ENCODE assay signal across 1 cellular context in the genomic region with DNA sequence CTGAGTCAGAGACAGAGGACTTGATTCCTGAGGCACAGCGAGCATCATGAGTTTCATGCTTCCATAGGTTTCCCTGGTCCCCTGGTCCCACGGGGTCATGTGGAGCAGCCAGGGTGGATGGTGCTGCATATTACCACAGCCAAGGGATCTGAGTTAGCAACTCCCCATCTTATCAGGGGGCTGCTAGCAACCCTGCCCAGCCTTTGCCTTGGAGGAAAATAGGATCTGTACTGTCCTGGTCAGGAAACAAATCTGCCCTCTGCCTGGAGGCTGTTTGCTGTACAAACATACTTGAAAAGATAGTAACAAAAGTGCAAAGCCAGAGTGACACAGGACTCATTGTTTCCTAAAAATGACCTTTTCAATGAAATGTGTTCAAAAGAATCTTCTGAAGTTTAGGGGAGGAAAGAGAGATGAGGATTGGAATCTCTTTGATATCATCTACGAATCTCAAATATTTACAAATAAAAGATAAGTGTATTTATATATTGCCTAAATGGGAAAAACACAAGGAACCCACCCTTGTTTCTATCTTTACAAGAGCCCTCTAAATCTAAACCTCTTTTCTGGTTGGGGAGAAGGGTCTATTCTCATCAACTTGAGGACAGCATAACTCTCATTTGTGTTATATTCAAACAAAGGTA.
TF ChIP-seq lines count a peak whose summit lies in the region.

No MANE protein-coding gene starts in this region.

TF ChIP-seq in HepG2, 621 proteins besides CTCF, POLR2A, EP300 and RAD21 (continued from another document and continues in another):
- TF ChIP-seq, protein P1, sequence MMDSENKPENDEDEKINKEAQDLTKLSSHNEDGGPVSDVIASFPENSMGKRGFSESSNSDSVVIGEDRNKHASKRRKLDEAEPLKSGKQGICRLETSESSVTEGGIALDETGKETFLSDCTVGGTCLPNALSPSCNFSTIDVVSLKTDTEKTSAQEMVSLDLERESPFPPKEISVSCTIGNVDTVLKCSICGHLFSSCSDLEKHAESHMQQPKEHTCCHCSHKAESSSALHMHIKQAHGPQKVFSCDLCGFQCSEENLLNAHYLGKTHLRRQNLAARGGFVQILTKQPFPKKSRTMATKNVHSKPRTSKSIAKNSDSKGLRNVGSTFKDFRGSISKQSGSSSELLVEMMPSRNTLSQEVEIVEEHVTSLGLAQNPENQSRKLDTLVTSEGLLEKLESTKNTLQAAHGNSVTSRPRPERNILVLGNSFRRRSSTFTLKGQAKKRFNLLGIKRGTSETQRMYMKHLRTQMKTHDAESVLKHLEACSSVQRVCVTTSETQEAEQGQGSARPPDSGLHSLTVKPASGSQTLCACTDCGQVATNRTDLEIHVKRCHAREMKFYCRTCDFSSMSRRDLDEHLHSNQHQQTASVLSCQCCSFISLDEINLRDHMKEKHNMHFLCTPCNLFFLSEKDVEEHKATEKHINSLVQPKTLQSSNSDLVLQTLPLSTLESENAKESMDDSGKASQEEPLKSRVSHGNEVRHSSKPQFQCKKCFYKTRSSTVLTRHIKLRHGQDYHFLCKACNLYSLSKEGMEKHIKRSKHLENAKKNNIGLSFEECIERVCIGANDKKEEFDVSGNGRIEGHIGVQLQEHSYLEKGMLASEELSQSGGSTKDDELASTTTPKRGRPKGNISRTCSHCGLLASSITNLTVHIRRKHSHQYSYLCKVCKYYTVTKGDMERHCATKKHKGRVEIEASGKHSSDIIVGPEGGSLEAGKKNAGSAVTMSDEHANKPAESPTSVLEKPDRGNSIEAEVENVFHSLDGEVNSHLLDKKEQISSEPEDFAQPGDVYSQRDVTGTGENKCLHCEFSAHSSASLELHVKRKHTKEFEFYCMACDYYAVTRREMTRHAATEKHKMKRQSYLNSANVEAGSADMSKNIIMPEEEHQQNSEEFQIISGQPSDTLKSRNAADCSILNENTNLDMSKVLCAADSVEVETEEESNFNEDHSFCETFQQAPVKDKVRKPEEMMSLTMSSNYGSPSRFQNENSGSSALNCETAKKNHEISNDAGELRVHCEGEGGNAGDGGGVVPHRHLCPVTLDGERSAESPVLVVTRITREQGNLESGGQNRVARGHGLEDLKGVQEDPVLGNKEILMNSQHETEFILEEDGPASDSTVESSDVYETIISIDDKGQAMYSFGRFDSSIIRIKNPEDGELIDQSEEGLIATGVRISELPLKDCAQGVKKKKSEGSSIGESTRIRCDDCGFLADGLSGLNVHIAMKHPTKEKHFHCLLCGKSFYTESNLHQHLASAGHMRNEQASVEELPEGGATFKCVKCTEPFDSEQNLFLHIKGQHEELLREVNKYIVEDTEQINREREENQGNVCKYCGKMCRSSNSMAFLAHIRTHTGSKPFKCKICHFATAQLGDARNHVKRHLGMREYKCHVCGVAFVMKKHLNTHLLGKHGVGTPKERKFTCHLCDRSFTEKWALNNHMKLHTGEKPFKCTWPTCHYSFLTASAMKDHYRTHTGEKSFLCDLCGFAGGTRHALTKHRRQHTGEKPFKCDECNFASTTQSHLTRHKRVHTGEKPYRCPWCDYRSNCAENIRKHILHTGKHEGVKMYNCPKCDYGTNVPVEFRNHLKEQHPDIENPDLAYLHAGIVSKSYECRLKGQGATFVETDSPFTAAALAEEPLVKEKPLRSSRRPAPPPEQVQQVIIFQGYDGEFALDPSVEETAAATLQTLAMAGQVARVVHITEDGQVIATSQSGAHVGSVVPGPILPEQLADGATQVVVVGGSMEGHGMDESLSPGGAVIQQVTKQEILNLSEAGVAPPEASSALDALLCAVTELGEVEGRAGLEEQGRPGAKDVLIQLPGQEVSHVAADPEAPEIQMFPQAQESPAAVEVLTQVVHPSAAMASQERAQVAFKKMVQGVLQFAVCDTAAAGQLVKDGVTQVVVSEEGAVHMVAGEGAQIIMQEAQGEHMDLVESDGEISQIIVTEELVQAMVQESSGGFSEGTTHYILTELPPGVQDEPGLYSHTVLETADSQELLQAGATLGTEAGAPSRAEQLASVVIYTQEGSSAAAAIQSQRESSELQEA (CRISPR knock-in tag; IDR thresholded peaks at IDR 0.05; ENCODE audit: not compliant biosample characterization): no peak
- TF ChIP-seq DR1 (CRISPR knock-in tag; IDR thresholded peaks at IDR 0.05): no peak
- TF ChIP-seq ZNF556 (CRISPR knock-in tag; IDR thresholded peaks at IDR 0.05; ENCODE audit: borderline replicate concordance): no peak
- TF ChIP-seq ISL2 (CRISPR knock-in tag; IDR thresholded peaks at IDR 0.05): peak; percentile 99
- TF ChIP-seq ZNF772 (CRISPR knock-in tag; IDR thresholded peaks at IDR 0.05): peak; percentile 67; the same call in 1 of the 2 replicates
- TF ChIP-seq TCF7 (IDR thresholded peaks at IDR 0.05; ENCODE audit: low read depth): peak; percentile 97
- TF ChIP-seq, protein P2, sequence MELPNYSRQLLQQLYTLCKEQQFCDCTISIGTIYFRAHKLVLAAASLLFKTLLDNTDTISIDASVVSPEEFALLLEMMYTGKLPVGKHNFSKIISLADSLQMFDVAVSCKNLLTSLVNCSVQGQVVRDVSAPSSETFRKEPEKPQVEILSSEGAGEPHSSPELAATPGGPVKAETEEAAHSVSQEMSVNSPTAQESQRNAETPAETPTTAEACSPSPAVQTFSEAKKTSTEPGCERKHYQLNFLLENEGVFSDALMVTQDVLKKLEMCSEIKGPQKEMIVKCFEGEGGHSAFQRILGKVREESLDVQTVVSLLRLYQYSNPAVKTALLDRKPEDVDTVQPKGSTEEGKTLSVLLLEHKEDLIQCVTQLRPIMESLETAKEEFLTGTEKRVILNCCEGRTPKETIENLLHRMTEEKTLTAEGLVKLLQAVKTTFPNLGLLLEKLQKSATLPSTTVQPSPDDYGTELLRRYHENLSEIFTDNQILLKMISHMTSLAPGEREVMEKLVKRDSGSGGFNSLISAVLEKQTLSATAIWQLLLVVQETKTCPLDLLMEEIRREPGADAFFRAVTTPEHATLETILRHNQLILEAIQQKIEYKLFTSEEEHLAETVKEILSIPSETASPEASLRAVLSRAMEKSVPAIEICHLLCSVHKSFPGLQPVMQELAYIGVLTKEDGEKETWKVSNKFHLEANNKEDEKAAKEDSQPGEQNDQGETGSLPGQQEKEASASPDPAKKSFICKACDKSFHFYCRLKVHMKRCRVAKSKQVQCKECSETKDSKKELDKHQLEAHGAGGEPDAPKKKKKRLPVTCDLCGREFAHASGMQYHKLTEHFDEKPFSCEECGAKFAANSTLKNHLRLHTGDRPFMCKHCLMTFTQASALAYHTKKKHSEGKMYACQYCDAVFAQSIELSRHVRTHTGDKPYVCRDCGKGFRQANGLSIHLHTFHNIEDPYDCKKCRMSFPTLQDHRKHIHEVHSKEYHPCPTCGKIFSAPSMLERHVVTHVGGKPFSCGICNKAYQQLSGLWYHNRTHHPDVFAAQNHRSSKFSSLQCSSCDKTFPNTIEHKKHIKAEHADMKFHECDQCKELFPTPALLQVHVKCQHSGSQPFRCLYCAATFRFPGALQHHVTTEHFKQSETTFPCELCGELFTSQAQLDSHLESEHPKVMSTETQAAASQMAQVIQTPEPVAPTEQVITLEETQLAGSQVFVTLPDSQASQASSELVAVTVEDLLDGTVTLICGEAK (IDR thresholded peaks at IDR 0.05): no peak
- TF ChIP-seq, protein P2 (CRISPR knock-in tag; IDR thresholded peaks at IDR 0.05): no peak; the same call in 1 of the 2 replicates
- TF ChIP-seq, protein P3, sequence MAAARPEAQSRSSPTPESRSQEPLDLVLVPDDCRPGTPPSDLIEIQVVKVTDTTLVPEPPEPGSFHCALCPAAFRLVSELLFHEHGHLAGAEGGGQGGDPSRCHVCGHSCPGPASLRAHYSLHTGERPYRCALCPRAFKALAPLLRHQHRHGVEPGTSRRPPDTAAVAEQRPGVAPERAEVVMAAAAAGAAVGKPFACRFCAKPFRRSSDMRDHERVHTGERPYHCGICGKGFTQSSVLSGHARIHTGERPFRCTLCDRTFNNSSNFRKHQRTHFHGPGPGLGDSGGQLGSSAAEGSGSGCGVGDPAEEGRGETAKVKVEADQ (CRISPR knock-in tag; IDR thresholded peaks at IDR 0.05; ENCODE audit: borderline replicate concordance): no peak
- no peak; the same call in 1 of the 2 replicates for TF ChIP-seq NKX3-1 (CRISPR knock-in tag; IDR thresholded peaks at IDR 0.05)
- no peak for TF ChIP-seq PHF5A (CRISPR knock-in tag; IDR thresholded peaks at IDR 0.05; ENCODE audit: low read depth, unreplicated experiment)
- no peak for TF ChIP-seq ZNF33B (CRISPR knock-in tag; IDR thresholded peaks at IDR 0.05)
- TF ChIP-seq, protein P4, sequence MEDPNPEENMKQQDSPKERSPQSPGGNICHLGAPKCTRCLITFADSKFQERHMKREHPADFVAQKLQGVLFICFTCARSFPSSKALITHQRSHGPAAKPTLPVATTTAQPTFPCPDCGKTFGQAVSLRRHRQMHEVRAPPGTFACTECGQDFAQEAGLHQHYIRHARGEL (CRISPR knock-in tag; IDR thresholded peaks at IDR 0.05): no peak
- TF ChIP-seq, protein P5, sequence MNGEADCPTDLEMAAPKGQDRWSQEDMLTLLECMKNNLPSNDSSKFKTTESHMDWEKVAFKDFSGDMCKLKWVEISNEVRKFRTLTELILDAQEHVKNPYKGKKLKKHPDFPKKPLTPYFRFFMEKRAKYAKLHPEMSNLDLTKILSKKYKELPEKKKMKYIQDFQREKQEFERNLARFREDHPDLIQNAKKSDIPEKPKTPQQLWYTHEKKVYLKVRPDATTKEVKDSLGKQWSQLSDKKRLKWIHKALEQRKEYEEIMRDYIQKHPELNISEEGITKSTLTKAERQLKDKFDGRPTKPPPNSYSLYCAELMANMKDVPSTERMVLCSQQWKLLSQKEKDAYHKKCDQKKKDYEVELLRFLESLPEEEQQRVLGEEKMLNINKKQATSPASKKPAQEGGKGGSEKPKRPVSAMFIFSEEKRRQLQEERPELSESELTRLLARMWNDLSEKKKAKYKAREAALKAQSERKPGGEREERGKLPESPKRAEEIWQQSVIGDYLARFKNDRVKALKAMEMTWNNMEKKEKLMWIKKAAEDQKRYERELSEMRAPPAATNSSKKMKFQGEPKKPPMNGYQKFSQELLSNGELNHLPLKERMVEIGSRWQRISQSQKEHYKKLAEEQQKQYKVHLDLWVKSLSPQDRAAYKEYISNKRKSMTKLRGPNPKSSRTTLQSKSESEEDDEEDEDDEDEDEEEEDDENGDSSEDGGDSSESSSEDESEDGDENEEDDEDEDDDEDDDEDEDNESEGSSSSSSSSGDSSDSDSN (CRISPR knock-in tag; IDR thresholded peaks at IDR 0.05): no peak
- TF ChIP-seq NCOA5 (CRISPR knock-in tag; IDR thresholded peaks at IDR 0.05): no peak
- peak; percentile 57 for TF ChIP-seq CBX1 (IDR thresholded peaks at IDR 0.05; ENCODE audit: low read depth)
- peak; percentile 79 for TF ChIP-seq ZNF264 (CRISPR knock-in tag; IDR thresholded peaks at IDR 0.05)
- TF ChIP-seq, protein P6, sequence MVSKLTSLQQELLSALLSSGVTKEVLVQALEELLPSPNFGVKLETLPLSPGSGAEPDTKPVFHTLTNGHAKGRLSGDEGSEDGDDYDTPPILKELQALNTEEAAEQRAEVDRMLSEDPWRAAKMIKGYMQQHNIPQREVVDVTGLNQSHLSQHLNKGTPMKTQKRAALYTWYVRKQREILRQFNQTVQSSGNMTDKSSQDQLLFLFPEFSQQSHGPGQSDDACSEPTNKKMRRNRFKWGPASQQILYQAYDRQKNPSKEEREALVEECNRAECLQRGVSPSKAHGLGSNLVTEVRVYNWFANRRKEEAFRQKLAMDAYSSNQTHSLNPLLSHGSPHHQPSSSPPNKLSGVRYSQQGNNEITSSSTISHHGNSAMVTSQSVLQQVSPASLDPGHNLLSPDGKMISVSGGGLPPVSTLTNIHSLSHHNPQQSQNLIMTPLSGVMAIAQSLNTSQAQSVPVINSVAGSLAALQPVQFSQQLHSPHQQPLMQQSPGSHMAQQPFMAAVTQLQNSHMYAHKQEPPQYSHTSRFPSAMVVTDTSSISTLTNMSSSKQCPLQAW (CRISPR knock-in tag; IDR thresholded peaks at IDR 0.05): peak; percentile 61; the same call in 1 of the 2 replicates
- TF ChIP-seq FOXK2 (IDR thresholded peaks at IDR 0.05): no peak
- no peak; the same call in 1 of the 2 replicates for TF ChIP-seq AHR (CRISPR knock-in tag; IDR thresholded peaks at IDR 0.05)
- no peak; the same call in 1 of the 2 replicates for TF ChIP-seq NFYC (CRISPR knock-in tag; IDR thresholded peaks at IDR 0.05)
- TF ChIP-seq ZNF792 (CRISPR knock-in tag; IDR thresholded peaks at IDR 0.05): peak; percentile 72
- TF ChIP-seq, protein P7, sequence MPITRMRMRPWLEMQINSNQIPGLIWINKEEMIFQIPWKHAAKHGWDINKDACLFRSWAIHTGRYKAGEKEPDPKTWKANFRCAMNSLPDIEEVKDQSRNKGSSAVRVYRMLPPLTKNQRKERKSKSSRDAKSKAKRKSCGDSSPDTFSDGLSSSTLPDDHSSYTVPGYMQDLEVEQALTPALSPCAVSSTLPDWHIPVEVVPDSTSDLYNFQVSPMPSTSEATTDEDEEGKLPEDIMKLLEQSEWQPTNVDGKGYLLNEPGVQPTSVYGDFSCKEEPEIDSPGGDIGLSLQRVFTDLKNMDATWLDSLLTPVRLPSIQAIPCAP (CRISPR knock-in tag; IDR thresholded peaks at IDR 0.05; ENCODE audit: low read depth): no peak
- no peak for TF ChIP-seq ZFAT (CRISPR knock-in tag; conservative IDR thresholded peaks at IDR 0.05)
- no peak for TF ChIP-seq NFKBIZ (CRISPR knock-in tag; IDR thresholded peaks at IDR 0.05)
- no peak for TF ChIP-seq NBN (conservative IDR thresholded peaks at IDR 0.05)
- no peak for TF ChIP-seq SIN3A (IDR thresholded peaks at IDR 0.05; ENCODE audit: borderline replicate concordance, low read depth, low read length)
- TF ChIP-seq NFATC3 (CRISPR knock-in tag; IDR thresholded peaks at IDR 0.05): 0 out of 2 replicates have a peak, but pooled peaks have one; percentile 31
- TF ChIP-seq ZNF589 (CRISPR knock-in tag; conservative IDR thresholded peaks at IDR 0.05): no peak
